Comparison of ENCODE assay signal across 1 cellular context in genomic region chr7:73850781-73851207, GRCh38.
TF ChIP-seq lines count a peak whose summit lies in the region.

No MANE protein-coding gene starts in this region.

TF ChIP-seq in HEK293, 187 proteins besides CTCF, POLR2A, EP300 and RAD21 (continued from another document):
- 0 out of 2 replicates have a peak, but pooled peaks have one; percentile 10 for TF ChIP-seq ZNF629 (tag by site-specific recombination; IDR thresholded peaks at IDR 0.05)
- TF ChIP-seq KLF1 (tag by site-specific recombination; IDR thresholded peaks at IDR 0.05): peak; percentile 19; the same call in 1 of the 2 replicates
- TF ChIP-seq SP3 (tag by site-specific recombination; IDR thresholded peaks at IDR 0.05): no peak
- no peak for TF ChIP-seq ZNF654 (tag by site-specific recombination; IDR thresholded peaks at IDR 0.05; ENCODE audit: low read depth)
- TF ChIP-seq, protein P1, sequence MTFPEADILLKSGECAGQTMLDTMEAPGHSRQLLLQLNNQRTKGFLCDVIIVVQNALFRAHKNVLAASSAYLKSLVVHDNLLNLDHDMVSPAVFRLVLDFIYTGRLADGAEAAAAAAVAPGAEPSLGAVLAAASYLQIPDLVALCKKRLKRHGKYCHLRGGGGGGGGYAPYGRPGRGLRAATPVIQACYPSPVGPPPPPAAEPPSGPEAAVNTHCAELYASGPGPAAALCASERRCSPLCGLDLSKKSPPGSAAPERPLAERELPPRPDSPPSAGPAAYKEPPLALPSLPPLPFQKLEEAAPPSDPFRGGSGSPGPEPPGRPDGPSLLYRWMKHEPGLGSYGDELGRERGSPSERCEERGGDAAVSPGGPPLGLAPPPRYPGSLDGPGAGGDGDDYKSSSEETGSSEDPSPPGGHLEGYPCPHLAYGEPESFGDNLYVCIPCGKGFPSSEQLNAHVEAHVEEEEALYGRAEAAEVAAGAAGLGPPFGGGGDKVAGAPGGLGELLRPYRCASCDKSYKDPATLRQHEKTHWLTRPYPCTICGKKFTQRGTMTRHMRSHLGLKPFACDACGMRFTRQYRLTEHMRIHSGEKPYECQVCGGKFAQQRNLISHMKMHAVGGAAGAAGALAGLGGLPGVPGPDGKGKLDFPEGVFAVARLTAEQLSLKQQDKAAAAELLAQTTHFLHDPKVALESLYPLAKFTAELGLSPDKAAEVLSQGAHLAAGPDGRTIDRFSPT (tag by site-specific recombination; IDR thresholded peaks at IDR 0.05): 0 out of 2 replicates have a peak, but pooled peaks have one; percentile 29
- TF ChIP-seq ZNF707 (tag by site-specific recombination; IDR thresholded peaks at IDR 0.05): no peak
- TF ChIP-seq ZNF830 (tag by site-specific recombination; IDR thresholded peaks at IDR 0.05; ENCODE audit: low read depth): no peak
- TF ChIP-seq ZNF776 (tag by site-specific recombination; IDR thresholded peaks at IDR 0.05; ENCODE audit: borderline replicate concordance): no peak
- no peak for TF ChIP-seq ZNF391 (tag by site-specific recombination; IDR thresholded peaks at IDR 0.05; ENCODE audit: borderline replicate concordance, low read depth)
- TF ChIP-seq KLF10 (tag by site-specific recombination; IDR thresholded peaks at IDR 0.05): peak; percentile 58
- no peak for TF ChIP-seq HOXA7 (CRISPR knock-in tag; IDR thresholded peaks at IDR 0.05; ENCODE audit: borderline replicate concordance)
- no peak for TF ChIP-seq ZXDB (tag by site-specific recombination; IDR thresholded peaks at IDR 0.05)
- no peak for TF ChIP-seq ZNF138 (tag by site-specific recombination; IDR thresholded peaks at IDR 0.05; ENCODE audit: borderline replicate concordance)
- TF ChIP-seq ZNF157 (tag by site-specific recombination; IDR thresholded peaks at IDR 0.05): no peak
- no peak for TF ChIP-seq ZNF274 (IDR thresholded peaks at IDR 0.05; ENCODE audit: low read length)
- TF ChIP-seq ZNF274 (tag by site-specific recombination; IDR thresholded peaks at IDR 0.05; ENCODE audit: borderline replicate concordance): no peak
- no peak for TF ChIP-seq PATZ1 (tag by site-specific recombination; IDR thresholded peaks at IDR 0.05)
- no peak for TF ChIP-seq ZNF324 (tag by site-specific recombination; IDR thresholded peaks at IDR 0.05)
- TF ChIP-seq, protein P2, sequence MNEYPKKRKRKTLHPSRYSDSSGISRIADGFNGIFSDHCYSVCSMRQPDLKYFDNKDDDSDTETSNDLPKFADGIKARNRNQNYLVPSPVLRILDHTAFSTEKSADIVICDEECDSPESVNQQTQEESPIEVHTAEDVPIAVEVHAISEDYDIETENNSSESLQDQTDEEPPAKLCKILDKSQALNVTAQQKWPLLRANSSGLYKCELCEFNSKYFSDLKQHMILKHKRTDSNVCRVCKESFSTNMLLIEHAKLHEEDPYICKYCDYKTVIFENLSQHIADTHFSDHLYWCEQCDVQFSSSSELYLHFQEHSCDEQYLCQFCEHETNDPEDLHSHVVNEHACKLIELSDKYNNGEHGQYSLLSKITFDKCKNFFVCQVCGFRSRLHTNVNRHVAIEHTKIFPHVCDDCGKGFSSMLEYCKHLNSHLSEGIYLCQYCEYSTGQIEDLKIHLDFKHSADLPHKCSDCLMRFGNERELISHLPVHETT (tag by site-specific recombination; IDR thresholded peaks at IDR 0.05): peak; percentile 39; the same call in 1 of the 2 replicates
- TF ChIP-seq ZNF423 (tag by site-specific recombination; IDR thresholded peaks at IDR 0.05): no peak
- TF ChIP-seq WT1 (tag by site-specific recombination; IDR thresholded peaks at IDR 0.05): peak; percentile 30; the same call in 1 of the 2 replicates
- TF ChIP-seq SP7 (tag by site-specific recombination; IDR thresholded peaks at IDR 0.05): no peak
- no peak; the same call in 1 of the 2 replicates for TF ChIP-seq INSM2 (tag by site-specific recombination; IDR thresholded peaks at IDR 0.05)
- no peak for TF ChIP-seq TCF7L2 (IDR thresholded peaks at IDR 0.05; ENCODE audit: borderline replicate concordance, low read depth, low read length)
- no peak for TF ChIP-seq ZSCAN18 (tag by site-specific recombination; IDR thresholded peaks at IDR 0.05)
- no peak for TF ChIP-seq ZNF146 (tag by site-specific recombination; IDR thresholded peaks at IDR 0.05)
